ENCODE assay signal across 1 cellular context in genomic region chr13:73057284-73058025, GRCh38.
TF ChIP-seq lines count a peak whose summit lies in the region.

No MANE protein-coding gene starts in this region.

TF ChIP-seq in K562, 482 proteins besides CTCF, POLR2A, EP300 and RAD21:
- TF ChIP-seq ZBTB26 (CRISPR knock-in tag; IDR thresholded peaks at IDR 0.05) (no peak), CBX8 (IDR thresholded peaks at IDR 0.05; ENCODE audit: borderline replicate concordance, extremely low read depth, low read depth, low read length, poor library complexity, severe bottlenecking) (peak; percentile 87)
